In genomic region chr18:66838340-66838987, GRCh38 we compare ENCODE assay signal across 21 cellular contexts.
DNase-seq lines count a peak whose midpoint lies in the region; ATAC-seq, FAIRE-seq and TF ChIP-seq lines count a peak whose summit lies in the region.
"Had no signal": no experiment of that assay in that cellular context is flagged by ENCODE, and none has a peak within 500 bp of the region (broad histone marks: within the 10 kb centered on the region; RNA-seq: fewer than 3 reads in every experiment).

No MANE protein-coding gene starts in this region.

- TF ChIP-seq POLR2A in H1 (IDR thresholded peaks at IDR 0.05; ENCODE audit: control extremely low read depth in 1 of 2, low read depth in 2 of 2, low read length in 2 of 2), result no peak

- H4K91ac ChIP-seq in H1 (replicated peaks; ENCODE audit: insufficient read length, low read length), result no peak overlapping the region

- H3K27ac ChIP-seq in OCI-LY3 (ENCODE audit: low read length) (no peak overlapping the region), H1 (ENCODE audit: low read depth, low read length) (no peak overlapping the region)
- H3K27ac ChIP-seq in effector memory CD4-positive, alpha-beta T cell (ENCODE audit: insufficient read depth, low read length, poor library complexity, severe bottlenecking), result no peak overlapping the region
- H3K27ac ChIP-seq: 22Rv1, KMS-11 had no signal

- H3K4ac ChIP-seq in H1 (replicated peaks; ENCODE audit: insufficient read length, low read depth, low read length), result no peak overlapping the region

- POLR2A ChIA-PET in H1 (lab: Charles Lee; ENCODE audit: partially characterized antibody), result no interaction called here

- DNase-seq in DMS53 (lab: John Stamatoyannopoulos, UW), result peak; percentile 50
- DNase-seq in DMS53 treated with DMSO at 0.1 percent for 48 hours (lab: John Stamatoyannopoulos, UW; ENCODE audit: unreplicated experiment), result no peak
- DNase-seq in H1 (ENCODE audit: low read depth in 1 of 2, low spot score in 2 of 2), result no peak
- no peak for DNase-seq in NK-92 treated with Interleukin-12 subunit alpha and Interleukin-12 subunit beta, amount 100 ng/mL, for 24 hours (lab: John Stamatoyannopoulos, UW)
- DNase-seq in effector memory CD4-positive, alpha-beta T cell, result no peak
- DNase-seq: Calu3, DMS79, HFFc6, MG63, NCI-H1092, NCI-H146, NCI-H2081, NCI-H748 treated with DMSO at 0.1 percent for 48 hours, SHP77, SK-N-SH had no signal

- no peak overlapping the region for H3K14ac ChIP-seq in H1 (ENCODE audit: insufficient read length)

- H4K8ac ChIP-seq in H1 (ENCODE audit: extremely low read depth, insufficient read depth, low read length), result peak overlapping the region; percentile 51; the same call in 1 of the 2 replicates

- no peak overlapping the region for H2AK5ac ChIP-seq in H1 (ENCODE audit: low read depth, low read length)

- H2BK15ac ChIP-seq in H1 (ENCODE audit: low read length), result no peak overlapping the region

- H3K27me3 Mint-ChIP-seq in stimulated activated memory B cell treated with anti-CD40 and anti-IgM and Interleukin-4, amounts not matched to agents 10 μg/mL and 1 μg/mL and 100 μg/mL, for 72 hours, result no peaks in the 10 kb centered on the region
- H3K27me3 Mint-ChIP-seq: CD4-positive, alpha-beta memory T cell had no signal

- H3K9me3 ChIP-seq in OCI-LY3 (ENCODE audit: insufficient read depth, low read length) (no peaks in the 10 kb centered on the region), H1 (ENCODE audit: insufficient read depth in 2 of 2, low read depth in 1 of 2, low read length in 1 of 2) (no peaks in the 10 kb centered on the region)
- no peaks in the 10 kb centered on the region for H3K9me3 ChIP-seq in effector memory CD4-positive, alpha-beta T cell (ENCODE audit: control insufficient read depth, low read length)
- H3K9me3 ChIP-seq: MG63, SK-N-SH had no signal

- H2BK12ac ChIP-seq in H1 (ENCODE audit: low read depth, low read length), result no peak overlapping the region

- H3K4me2 ChIP-seq in OCI-LY3 (ENCODE audit: low read length) (no peak overlapping the region), H1 (ENCODE audit: insufficient read depth in 1 of 2, low read depth in 2 of 2, low read length in 2 of 2) (no peak overlapping the region)
- H3K4me2 ChIP-seq: KMS-11, SK-N-SH had no signal

- CTCF ChIA-PET in H1 (lab: Charles Lee; ENCODE audit: partially characterized antibody), result interaction anchor here (0.6 kb wide), 1 partner anchor 1109 kb away, joined by 3 read pairs; no protein-coding TSS in a partner anchor

- peaks cover 4% of the 10 kb centered on the region for H3K9me3 Mint-ChIP-seq in stimulated activated memory B cell treated with anti-CD40 and anti-IgM and Interleukin-4, amounts not matched to agents 10 μg/mL and 1 μg/mL and 100 μg/mL, for 72 hours

- H4K5ac ChIP-seq in H1 (ENCODE audit: insufficient read length, low read depth, low read length), result no peak overlapping the region

- TF ChIP-seq EP300 in H1 (IDR thresholded peaks at IDR 0.05; ENCODE audit: borderline replicate concordance in 1 of 2, low read depth in 2 of 2, low read length in 2 of 2), result no peak

- H3K4me3 ChIP-seq in OCI-LY3 (ENCODE audit: low read length), result no peak overlapping the region
- no peak overlapping the region for H3K4me3 ChIP-seq in H1 (ENCODE audit: extremely low read depth in 1 of 4, insufficient read depth in 2 of 4, low read depth in 3 of 4, low read length in 4 of 4)
- H3K4me3 ChIP-seq in effector memory CD4-positive, alpha-beta T cell (ENCODE audit: insufficient read depth, low read depth, low read length, poor library complexity, severe bottlenecking), result no peak overlapping the region
- H3K4me3 ChIP-seq: MG63 had no signal

- no peaks in the 10 kb centered on the region for H3K36me3 Mint-ChIP-seq in stimulated activated memory B cell treated with anti-CD40 and anti-IgM and Interleukin-4, amounts not matched to agents 10 μg/mL and 1 μg/mL and 100 μg/mL, for 72 hours
- H3K36me3 Mint-ChIP-seq: CD4-positive, alpha-beta memory T cell had no signal

- TF ChIP-seq RAD21 in H1 (IDR thresholded peaks at IDR 0.05 in 1 of 2, conservative IDR thresholded peaks at IDR 0.05 in 1 of 2; ENCODE audit: low read depth in 2 of 2, low read length in 2 of 2), result no peak

- no peaks in the 10 kb centered on the region for H3K4me1 ChIP-seq in OCI-LY3 (ENCODE audit: low read length)
- H3K4me1 ChIP-seq in H1 (replicated peaks in 1 of 4; ENCODE audit: control insufficient read depth in 3 of 4, insufficient read depth in 4 of 4, low read length in 3 of 4), result no peaks in the 10 kb centered on the region
- no peaks in the 10 kb centered on the region for H3K4me1 ChIP-seq in effector memory CD4-positive, alpha-beta T cell (ENCODE audit: control insufficient read depth, insufficient read depth, low read length, poor library complexity, severe bottlenecking)

- H3K79me2 ChIP-seq in OCI-LY3 (ENCODE audit: low read length), result no peaks in the 10 kb centered on the region
- no peaks in the 10 kb centered on the region for H3K79me2 ChIP-seq in H1 (ENCODE audit: control insufficient read depth in 1 of 2, insufficient read depth in 2 of 2, low read length in 2 of 2)

- FAIRE-seq in H1 (lab: Jason Lieb, UNC), result no peak

- no peaks in the 10 kb centered on the region for H3K79me1 ChIP-seq in H1 (ENCODE audit: low read depth, low read length)

- H3K23me2 ChIP-seq in H1 (ENCODE audit: low read depth, low read length), result no peaks in the 10 kb centered on the region

- H3K27ac Mint-ChIP-seq in stimulated activated memory B cell treated with anti-CD40 and anti-IgM and Interleukin-4, amounts not matched to agents 10 μg/mL and 1 μg/mL and 100 μg/mL, for 72 hours, result no peak overlapping the region
- H3K27ac Mint-ChIP-seq: CD4-positive, alpha-beta memory T cell; HFFc6 had no signal

- no peak overlapping the region for H3K56ac ChIP-seq in H1 (replicated peaks; ENCODE audit: insufficient read length, low read depth, low read length)

- peak; percentile 27 for ATAC-seq in stimulated activated memory B cell treated with anti-CD40 and anti-IgM and Interleukin-4, amounts not matched to agents 10 μg/mL and 1 μg/mL and 100 μg/mL, for 72 hours
- ATAC-seq in HG03039 (IDR thresholded peaks at IDR 0.05; ENCODE audit: unreplicated experiment), result no peak

- TF ChIP-seq CTCF in OCI-LY3 (IDR thresholded peaks at IDR 0.05; ENCODE audit: low read depth, low read length) (no peak), H1 (IDR thresholded peaks at IDR 0.05; ENCODE audit: control extremely low read depth in 1 of 3, insufficient read depth in 1 of 3, low read depth in 1 of 3, low read length in 3 of 3) (no peak)

- H3K18ac ChIP-seq in H1 (ENCODE audit: extremely low read depth, low read length), result no peak overlapping the region

- H3K4me3 Mint-ChIP-seq in stimulated activated memory B cell treated with anti-CD40 and anti-IgM and Interleukin-4, amounts not matched to agents 10 μg/mL and 1 μg/mL and 100 μg/mL, for 72 hours, result no peak overlapping the region
- H3K4me3 Mint-ChIP-seq: CD4-positive, alpha-beta memory T cell; HFFc6 had no signal

- H2BK20ac ChIP-seq in H1 (ENCODE audit: low read length), result 0 out of 2 replicates have a peak overlapping the region, but pooled peaks have one; percentile 32

- no peak overlapping the region for H2BK5ac ChIP-seq in H1 (ENCODE audit: low read depth, low read length)

- peak overlapping the region; percentile 30 for H2AFZ ChIP-seq in OCI-LY3 (ENCODE audit: low read depth, low read length)
- H2AFZ ChIP-seq in H1 (ENCODE audit: low read length), result no peak overlapping the region

- no peaks in the 10 kb centered on the region for H3K27me3 ChIP-seq in OCI-LY3 (ENCODE audit: low read depth, low read length)
- H3K27me3 ChIP-seq in H1 (replicated peaks in 1 of 4; ENCODE audit: control insufficient read depth in 3 of 4, extremely low read depth in 1 of 4, insufficient read depth in 3 of 4, low read length in 3 of 4), result peaks cover 0 to 1% (median 0%) of the 10 kb centered on the region in 4 experiments; a peak in 1 of 7 replicates
- H3K27me3 ChIP-seq in effector memory CD4-positive, alpha-beta T cell (replicated peaks; ENCODE audit: control insufficient read depth, insufficient read depth, low read length, poor library complexity, severe bottlenecking), result no peaks in the 10 kb centered on the region
- H3K27me3 ChIP-seq: MG63 had no signal

- WGBS in H1 (ENCODE audit: extremely low coverage in 1 of 2, insufficient coverage in 1 of 2, insufficient read length in 1 of 2, insufficient replicate concordance in 2 of 2, low coverage in 1 of 2, low lambda C conversion rate in 2 of 2, missing lambda C conversion rate in 1 of 2), 2 experiments, result 95% methylated on average over 4 of the region's 4 CpGs; no CpG with 5 or more reads in 1 of the 2 experiments

- H4K20me1 ChIP-seq in OCI-LY3 (ENCODE audit: insufficient read depth, low read length) (no peaks in the 10 kb centered on the region), H1 (replicated peaks in 1 of 2; ENCODE audit: control insufficient read depth in 1 of 2, insufficient read depth in 2 of 2, low read length in 2 of 2) (no peaks in the 10 kb centered on the region)

- H3K9ac ChIP-seq in OCI-LY3 (ENCODE audit: low read length) (no peak overlapping the region), H1 (replicated peaks in 1 of 4; ENCODE audit: extremely low read depth in 1 of 4, low read depth in 3 of 4, low read length in 3 of 4) (no peak overlapping the region)
- H3K9ac ChIP-seq: KMS-11, SK-N-SH had no signal

- no peaks in the 10 kb centered on the region for H3K4me1 Mint-ChIP-seq in stimulated activated memory B cell treated with anti-CD40 and anti-IgM and Interleukin-4, amounts not matched to agents 10 μg/mL and 1 μg/mL and 100 μg/mL, for 72 hours
- H3K4me1 Mint-ChIP-seq: CD4-positive, alpha-beta memory T cell had no signal

- no peaks in the 10 kb centered on the region for H3K36me3 ChIP-seq in OCI-LY3 (replicated peaks; ENCODE audit: low read depth, low read length)
- no peaks in the 10 kb centered on the region for H3K36me3 ChIP-seq in H1 (ENCODE audit: control insufficient read depth in 2 of 4, insufficient read depth in 4 of 4, low read length in 3 of 4)
- no peaks in the 10 kb centered on the region for H3K36me3 ChIP-seq in effector memory CD4-positive, alpha-beta T cell (ENCODE audit: control insufficient read depth, insufficient read depth, low read length)
- H3K36me3 ChIP-seq: MG63 had no signal

- H3K23ac ChIP-seq in H1 (ENCODE audit: insufficient read length), result no peak overlapping the region

- no peak overlapping the region for H2BK120ac ChIP-seq in H1 (replicated peaks; ENCODE audit: low read depth, low read length)

TF ChIP-seq in H1, 55 proteins besides CTCF, POLR2A, EP300 and RAD21 (continues in another document):
- TF ChIP-seq MAFK (IDR thresholded peaks at IDR 0.05; ENCODE audit: low read depth, low read length), result no peak
- no peak for TF ChIP-seq HDAC2 (IDR thresholded peaks at IDR 0.05; ENCODE audit: borderline replicate concordance in 1 of 2, low read depth in 2 of 2, low read length in 2 of 2)
- no peak for TF ChIP-seq FOSL1 (IDR thresholded peaks at IDR 0.05; ENCODE audit: insufficient read depth, low read depth, low read length)
- TF ChIP-seq, protein P1, sequence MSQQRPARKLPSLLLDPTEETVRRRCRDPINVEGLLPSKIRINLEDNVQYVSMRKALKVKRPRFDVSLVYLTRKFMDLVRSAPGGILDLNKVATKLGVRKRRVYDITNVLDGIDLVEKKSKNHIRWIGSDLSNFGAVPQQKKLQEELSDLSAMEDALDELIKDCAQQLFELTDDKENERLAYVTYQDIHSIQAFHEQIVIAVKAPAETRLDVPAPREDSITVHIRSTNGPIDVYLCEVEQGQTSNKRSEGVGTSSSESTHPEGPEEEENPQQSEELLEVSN (IDR thresholded peaks at IDR 0.05), result no peak
- TF ChIP-seq SP4 (IDR thresholded peaks at IDR 0.05; ENCODE audit: low read length), result no peak
